1 cellular context compared by ENCODE assay signal in genomic region chr10:71963756-71964668, GRCh38.
TF ChIP-seq lines count a peak whose summit lies in the region.

TSS of gene CHST3 (plus strand) at chr10:71964395. CDS start at chr10:72005843, 41,448 bp downstream.

TF ChIP-seq in HepG2, 621 proteins besides CTCF, POLR2A, EP300 and RAD21 (continued from another document and continues in another):
- TF ChIP-seq ZNF672 (CRISPR knock-in tag; IDR thresholded peaks at IDR 0.05) (0 out of 2 replicates have a peak, but pooled peaks have one; percentile 10), JARID2 (CRISPR knock-in tag; IDR thresholded peaks at IDR 0.05; ENCODE audit: insufficient replicate concordance) (no peak), MAFG (CRISPR knock-in tag; IDR thresholded peaks at IDR 0.05) (no peak), ZNF333 (CRISPR knock-in tag; IDR thresholded peaks at IDR 0.05; ENCODE audit: borderline replicate concordance) (peak; percentile 5; the same call in 1 of the 2 replicates), ZNF570 (CRISPR knock-in tag; IDR thresholded peaks at IDR 0.05; ENCODE audit: borderline replicate concordance) (no peak), HNRNPK (IDR thresholded peaks at IDR 0.05; ENCODE audit: low read depth, low read length, poor library complexity, severe bottlenecking) (peak; percentile 98), XRCC5 (optimal IDR thresholded peaks at IDR 0.05; ENCODE audit: low read length) (no peak), ZIK1 (CRISPR knock-in tag; IDR thresholded peaks at IDR 0.05; ENCODE audit: borderline replicate concordance, low read depth) (no peak), ZNF770 (CRISPR knock-in tag; IDR thresholded peaks at IDR 0.05) (no peak; the same call in 1 of the 2 replicates), SNAPC2 (CRISPR knock-in tag; IDR thresholded peaks at IDR 0.05) (0 out of 2 replicates have a peak, but pooled peaks have one; percentile 17), ZMYM4 (CRISPR knock-in tag; IDR thresholded peaks at IDR 0.05) (no peak), ZNF558 (CRISPR knock-in tag; IDR thresholded peaks at IDR 0.05; ENCODE audit: borderline replicate concordance) (no peak), SP4 (CRISPR knock-in tag; IDR thresholded peaks at IDR 0.05) (no peak), JDP2 (CRISPR knock-in tag; IDR thresholded peaks at IDR 0.05; ENCODE audit: borderline replicate concordance) (peak; percentile 41; the same call in 1 of the 2 replicates), ZNF614 (CRISPR knock-in tag; IDR thresholded peaks at IDR 0.05; ENCODE audit: borderline replicate concordance) (no peak; the same call in 1 of the 2 replicates), ZNF207 (IDR thresholded peaks at IDR 0.05; ENCODE audit: borderline replicate concordance) (no peak), ZMAT3 (CRISPR knock-in tag; conservative IDR thresholded peaks at IDR 0.05) (no peak), JUNB (CRISPR knock-in tag; IDR thresholded peaks at IDR 0.05; ENCODE audit: borderline replicate concordance) (peak; percentile 28; the same call in 1 of the 2 replicates), MTF2 (CRISPR knock-in tag; IDR thresholded peaks at IDR 0.05; ENCODE audit: borderline replicate concordance) (no peak), RARA (CRISPR knock-in tag; IDR thresholded peaks at IDR 0.05) (no peak), ZNF18 (CRISPR knock-in tag; IDR thresholded peaks at IDR 0.05; ENCODE audit: insufficient replicate concordance) (no peak), DBP (CRISPR knock-in tag; IDR thresholded peaks at IDR 0.05; ENCODE audit: not compliant biosample characterization) (no peak), NAIF1 (CRISPR knock-in tag; IDR thresholded peaks at IDR 0.05; ENCODE audit: borderline replicate concordance) (no peak), YEATS2 (CRISPR knock-in tag; IDR thresholded peaks at IDR 0.05; ENCODE audit: borderline replicate concordance) (no peak), ZBTB21 (CRISPR knock-in tag; IDR thresholded peaks at IDR 0.05) (no peak), NFE2 (CRISPR knock-in tag; IDR thresholded peaks at IDR 0.05) (no peak), RELA (CRISPR knock-in tag; IDR thresholded peaks at IDR 0.05) (no peak), THAP11 (CRISPR knock-in tag; IDR thresholded peaks at IDR 0.05) (no peak; the same call in 1 of the 2 replicates), ELF3 (CRISPR knock-in tag; IDR thresholded peaks at IDR 0.05) (no peak)
- TF ChIP-seq, protein P1, sequence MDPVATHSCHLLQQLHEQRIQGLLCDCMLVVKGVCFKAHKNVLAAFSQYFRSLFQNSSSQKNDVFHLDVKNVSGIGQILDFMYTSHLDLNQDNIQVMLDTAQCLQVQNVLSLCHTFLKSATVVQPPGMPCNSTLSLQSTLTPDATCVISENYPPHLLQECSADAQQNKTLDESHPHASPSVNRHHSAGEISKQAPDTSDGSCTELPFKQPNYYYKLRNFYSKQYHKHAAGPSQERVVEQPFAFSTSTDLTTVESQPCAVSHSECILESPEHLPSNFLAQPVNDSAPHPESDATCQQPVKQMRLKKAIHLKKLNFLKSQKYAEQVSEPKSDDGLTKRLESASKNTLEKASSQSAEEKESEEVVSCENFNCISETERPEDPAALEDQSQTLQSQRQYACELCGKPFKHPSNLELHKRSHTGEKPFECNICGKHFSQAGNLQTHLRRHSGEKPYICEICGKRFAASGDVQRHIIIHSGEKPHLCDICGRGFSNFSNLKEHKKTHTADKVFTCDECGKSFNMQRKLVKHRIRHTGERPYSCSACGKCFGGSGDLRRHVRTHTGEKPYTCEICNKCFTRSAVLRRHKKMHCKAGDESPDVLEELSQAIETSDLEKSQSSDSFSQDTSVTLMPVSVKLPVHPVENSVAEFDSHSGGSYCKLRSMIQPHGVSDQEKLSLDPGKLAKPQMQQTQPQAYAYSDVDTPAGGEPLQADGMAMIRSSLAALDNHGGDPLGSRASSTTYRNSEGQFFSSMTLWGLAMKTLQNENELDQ (CRISPR knock-in tag; IDR thresholded peaks at IDR 0.05; ENCODE audit: borderline replicate concordance) = no peak
- TF ChIP-seq, protein P2, sequence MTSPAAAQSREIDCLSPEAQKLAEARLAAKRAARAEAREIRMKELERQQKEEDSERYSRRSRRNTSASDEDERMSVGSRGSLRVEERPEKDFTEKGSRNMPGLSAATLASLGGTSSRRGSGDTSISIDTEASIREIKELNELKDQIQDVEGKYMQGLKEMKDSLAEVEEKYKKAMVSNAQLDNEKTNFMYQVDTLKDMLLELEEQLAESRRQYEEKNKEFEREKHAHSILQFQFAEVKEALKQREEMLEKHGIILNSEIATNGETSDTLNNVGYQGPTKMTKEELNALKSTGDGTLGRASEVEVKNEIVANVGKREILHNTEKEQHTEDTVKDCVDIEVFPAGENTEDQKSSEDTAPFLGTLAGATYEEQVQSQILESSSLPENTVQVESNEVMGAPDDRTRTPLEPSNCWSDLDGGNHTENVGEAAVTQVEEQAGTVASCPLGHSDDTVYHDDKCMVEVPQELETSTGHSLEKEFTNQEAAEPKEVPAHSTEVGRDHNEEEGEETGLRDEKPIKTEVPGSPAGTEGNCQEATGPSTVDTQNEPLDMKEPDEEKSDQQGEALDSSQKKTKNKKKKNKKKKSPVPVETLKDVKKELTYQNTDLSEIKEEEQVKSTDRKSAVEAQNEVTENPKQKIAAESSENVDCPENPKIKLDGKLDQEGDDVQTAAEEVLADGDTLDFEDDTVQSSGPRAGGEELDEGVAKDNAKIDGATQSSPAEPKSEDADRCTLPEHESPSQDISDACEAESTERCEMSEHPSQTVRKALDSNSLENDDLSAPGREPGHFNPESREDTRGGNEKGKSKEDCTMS (CRISPR knock-in tag; conservative IDR thresholded peaks at IDR 0.05) = no peak
- TF ChIP-seq, protein P3, sequence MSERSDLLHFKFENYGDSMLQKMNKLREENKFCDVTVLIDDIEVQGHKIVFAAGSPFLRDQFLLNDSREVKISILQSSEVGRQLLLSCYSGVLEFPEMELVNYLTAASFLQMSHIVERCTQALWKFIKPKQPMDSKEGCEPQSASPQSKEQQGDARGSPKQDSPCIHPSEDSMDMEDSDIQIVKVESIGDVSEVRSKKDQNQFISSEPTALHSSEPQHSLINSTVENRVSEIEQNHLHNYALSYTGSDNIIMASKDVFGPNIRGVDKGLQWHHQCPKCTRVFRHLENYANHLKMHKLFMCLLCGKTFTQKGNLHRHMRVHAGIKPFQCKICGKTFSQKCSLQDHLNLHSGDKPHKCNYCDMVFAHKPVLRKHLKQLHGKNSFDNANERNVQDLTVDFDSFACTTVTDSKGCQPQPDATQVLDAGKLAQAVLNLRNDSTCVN (CRISPR knock-in tag; IDR thresholded peaks at IDR 0.05; ENCODE audit: borderline replicate concordance) = no peak
- TF ChIP-seq, protein P4, sequence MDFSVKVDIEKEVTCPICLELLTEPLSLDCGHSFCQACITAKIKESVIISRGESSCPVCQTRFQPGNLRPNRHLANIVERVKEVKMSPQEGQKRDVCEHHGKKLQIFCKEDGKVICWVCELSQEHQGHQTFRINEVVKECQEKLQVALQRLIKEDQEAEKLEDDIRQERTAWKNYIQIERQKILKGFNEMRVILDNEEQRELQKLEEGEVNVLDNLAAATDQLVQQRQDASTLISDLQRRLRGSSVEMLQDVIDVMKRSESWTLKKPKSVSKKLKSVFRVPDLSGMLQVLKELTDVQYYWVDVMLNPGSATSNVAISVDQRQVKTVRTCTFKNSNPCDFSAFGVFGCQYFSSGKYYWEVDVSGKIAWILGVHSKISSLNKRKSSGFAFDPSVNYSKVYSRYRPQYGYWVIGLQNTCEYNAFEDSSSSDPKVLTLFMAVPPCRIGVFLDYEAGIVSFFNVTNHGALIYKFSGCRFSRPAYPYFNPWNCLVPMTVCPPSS (IDR thresholded peaks at IDR 0.05) = no peak
- TF ChIP-seq, protein P5, sequence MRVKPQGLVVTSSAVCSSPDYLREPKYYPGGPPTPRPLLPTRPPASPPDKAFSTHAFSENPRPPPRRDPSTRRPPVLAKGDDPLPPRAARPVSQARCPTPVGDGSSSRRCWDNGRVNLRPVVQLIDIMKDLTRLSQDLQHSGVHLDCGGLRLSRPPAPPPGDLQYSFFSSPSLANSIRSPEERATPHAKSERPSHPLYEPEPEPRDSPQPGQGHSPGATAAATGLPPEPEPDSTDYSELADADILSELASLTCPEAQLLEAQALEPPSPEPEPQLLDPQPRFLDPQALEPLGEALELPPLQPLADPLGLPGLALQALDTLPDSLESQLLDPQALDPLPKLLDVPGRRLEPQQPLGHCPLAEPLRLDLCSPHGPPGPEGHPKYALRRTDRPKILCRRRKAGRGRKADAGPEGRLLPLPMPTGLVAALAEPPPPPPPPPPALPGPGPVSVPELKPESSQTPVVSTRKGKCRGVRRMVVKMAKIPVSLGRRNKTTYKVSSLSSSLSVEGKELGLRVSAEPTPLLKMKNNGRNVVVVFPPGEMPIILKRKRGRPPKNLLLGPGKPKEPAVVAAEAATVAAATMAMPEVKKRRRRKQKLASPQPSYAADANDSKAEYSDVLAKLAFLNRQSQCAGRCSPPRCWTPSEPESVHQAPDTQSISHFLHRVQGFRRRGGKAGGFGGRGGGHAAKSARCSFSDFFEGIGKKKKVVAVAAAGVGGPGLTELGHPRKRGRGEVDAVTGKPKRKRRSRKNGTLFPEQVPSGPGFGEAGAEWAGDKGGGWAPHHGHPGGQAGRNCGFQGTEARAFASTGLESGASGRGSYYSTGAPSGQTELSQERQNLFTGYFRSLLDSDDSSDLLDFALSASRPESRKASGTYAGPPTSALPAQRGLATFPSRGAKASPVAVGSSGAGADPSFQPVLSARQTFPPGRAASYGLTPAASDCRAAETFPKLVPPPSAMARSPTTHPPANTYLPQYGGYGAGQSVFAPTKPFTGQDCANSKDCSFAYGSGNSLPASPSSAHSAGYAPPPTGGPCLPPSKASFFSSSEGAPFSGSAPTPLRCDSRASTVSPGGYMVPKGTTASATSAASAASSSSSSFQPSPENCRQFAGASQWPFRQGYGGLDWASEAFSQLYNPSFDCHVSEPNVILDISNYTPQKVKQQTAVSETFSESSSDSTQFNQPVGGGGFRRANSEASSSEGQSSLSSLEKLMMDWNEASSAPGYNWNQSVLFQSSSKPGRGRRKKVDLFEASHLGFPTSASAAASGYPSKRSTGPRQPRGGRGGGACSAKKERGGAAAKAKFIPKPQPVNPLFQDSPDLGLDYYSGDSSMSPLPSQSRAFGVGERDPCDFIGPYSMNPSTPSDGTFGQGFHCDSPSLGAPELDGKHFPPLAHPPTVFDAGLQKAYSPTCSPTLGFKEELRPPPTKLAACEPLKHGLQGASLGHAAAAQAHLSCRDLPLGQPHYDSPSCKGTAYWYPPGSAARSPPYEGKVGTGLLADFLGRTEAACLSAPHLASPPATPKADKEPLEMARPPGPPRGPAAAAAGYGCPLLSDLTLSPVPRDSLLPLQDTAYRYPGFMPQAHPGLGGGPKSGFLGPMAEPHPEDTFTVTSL (CRISPR knock-in tag; IDR thresholded peaks at IDR 0.05; ENCODE audit: borderline replicate concordance) = no peak
